Comparison of ENCODE assay signal across 17 cellular contexts in genomic region chr6:53295176-53295575, GRCh38. TPM values are rescaled to one million over a fixed set of nuclear protein-coding genes. Genes with fewer than 3 reads are reported as not detected.
DNase-seq lines count a peak whose midpoint lies in the region; ATAC-seq and TF ChIP-seq lines count a peak whose summit lies in the region.
"Had no signal": no experiment of that assay in that cellular context is flagged by ENCODE, and none has a peak within 500 bp of the region (broad histone marks: within the 10 kb centered on the region; RNA-seq: fewer than 3 reads in every experiment).

No MANE protein-coding gene starts in this region.

- H3K4me1 Mint-ChIP-seq in activated CD4-positive, alpha-beta T cell treated with anti-CD3 and anti-CD28 coated beads, Interleukin-2, amount 10 ng/mL, durations not matched to agents 24 days and 14 days = peaks cover 54% of the 10 kb centered on the region
- peaks cover 80% of the 10 kb centered on the region for H3K4me1 Mint-ChIP-seq in CD8-positive, alpha-beta T cell (ENCODE audit: low read depth)
- H3K4me1 Mint-ChIP-seq in naive thymus-derived CD4-positive, alpha-beta T cell = peaks cover 51 to 94% (median 84%) of the 10 kb centered on the region in 7 donors

- peaks cover 35% of the 10 kb centered on the region for H3K36me3 Mint-ChIP-seq in activated CD4-positive, alpha-beta T cell treated with anti-CD3 and anti-CD28 coated beads, Interleukin-2, amount 10 ng/mL, durations not matched to agents 24 days and 14 days (ENCODE audit: low read depth)
- peaks cover 16% of the 10 kb centered on the region for H3K36me3 Mint-ChIP-seq in CD8-positive, alpha-beta T cell
- peaks cover 0 to 20% (median 4%) of the 10 kb centered on the region in 5 donors for H3K36me3 Mint-ChIP-seq in naive thymus-derived CD4-positive, alpha-beta T cell

- CTCF ChIA-PET in CD8-positive, alpha-beta T cell (lab: Charles Lee) = interaction anchor here (0.7 to 5.8 kb wide), 11 partner anchors 15 to 189 kb away, joined by 3 to 34 read pairs (median 8); no protein-coding TSS in a partner anchor
- CTCF ChIA-PET in naive thymus-derived CD4-positive, alpha-beta T cell (lab: Charles Lee) = no interaction called here

- peak overlapping the region; percentile 70 for H3K9ac ChIP-seq in adipocyte (ENCODE audit: low read length)

- no peaks in the 10 kb centered on the region for H3K9me3 ChIP-seq in CD8-positive, alpha-beta T cell (ENCODE audit: low read length)
- no peaks in the 10 kb centered on the region for H3K9me3 ChIP-seq in adipocyte (ENCODE audit: control insufficient read depth, low read length)
- no peaks in the 10 kb centered on the region for H3K9me3 ChIP-seq in naive thymus-derived CD4-positive, alpha-beta T cell (ENCODE audit: control insufficient read depth in 2 of 3, low read length in 3 of 3)

- no peak overlapping the region for H3K4me3 ChIP-seq in CD8-positive, alpha-beta T cell (ENCODE audit: low read depth, low read length)
- peak overlapping the region; percentile 51 for H3K4me3 ChIP-seq in adipocyte (ENCODE audit: low read length)
- no peak overlapping the region for H3K4me3 ChIP-seq in naive thymus-derived CD4-positive, alpha-beta T cell (ENCODE audit: low read length)

- POLR2A ChIA-PET in CD8-positive, alpha-beta T cell (lab: Charles Lee) = interaction anchor here (1.2 to 1.7 kb wide), 2 partner anchors 26 to 40 kb away, joined by 4 read pairs; no protein-coding TSS in a partner anchor
- POLR2A ChIA-PET in naive thymus-derived CD4-positive, alpha-beta T cell (lab: Charles Lee) = interaction anchor here (0.7 to 1.4 kb wide), 2 partner anchors 52 to 65 kb away, joined by 4 read pairs; no protein-coding TSS in a partner anchor

- no peak for DNase-seq in activated CD4-positive, alpha-beta T cell treated with anti-CD3 and anti-CD28 coated beads, Interleukin-2, amount 10 ng/mL, durations not matched to agents 24 days and 14 days
- no peak for DNase-seq in activated CD4-positive, alpha-beta T cell treated with anti-CD3 and anti-CD28 coated beads, Interleukin-2, amount 50 U/mL, for 1 hour
- DNase-seq in CD8-positive, alpha-beta T cell = no peak
- DNase-seq in adipocyte (ENCODE audit: low read depth) (peak; percentile 70), COR-L47 (lab: John Stamatoyannopoulos, UW) (no peak), AG08396 (ENCODE audit: low spot score) (no peak), NCI-H1694 (lab: John Stamatoyannopoulos, UW) (no peak)
- no peak for DNase-seq in naive thymus-derived CD4-positive, alpha-beta T cell
- DNase-seq: Karpas-422, MM.1S, NCI-H1417, NCI-H2029 treated with DMSO at 0.1 percent for 48 hours, NCI-H510A had no signal

- no peak for ATAC-seq in CD8-positive, alpha-beta T cell
- ATAC-seq in naive thymus-derived CD4-positive, alpha-beta T cell = no peak
- ATAC-seq: HepG2, Panc1, Right ventricle myocardium inferior had no signal

- H3K9me3 Mint-ChIP-seq in activated CD4-positive, alpha-beta T cell treated with anti-CD3 and anti-CD28 coated beads, Interleukin-2, amount 10 ng/mL, durations not matched to agents 24 days and 14 days = no peaks in the 10 kb centered on the region
- no peaks in the 10 kb centered on the region for H3K9me3 Mint-ChIP-seq in CD8-positive, alpha-beta T cell
- H3K9me3 Mint-ChIP-seq in naive thymus-derived CD4-positive, alpha-beta T cell = no peaks in the 10 kb centered on the region
- H3K9me3 Mint-ChIP-seq: CD14-positive monocyte had no signal

- no peaks in the 10 kb centered on the region for H3K27me3 Mint-ChIP-seq in activated CD4-positive, alpha-beta T cell treated with anti-CD3 and anti-CD28 coated beads, Interleukin-2, amount 10 ng/mL, durations not matched to agents 24 days and 14 days
- H3K27me3 Mint-ChIP-seq in CD8-positive, alpha-beta T cell (ENCODE audit: low read depth) = no peaks in the 10 kb centered on the region
- no peaks in the 10 kb centered on the region for H3K27me3 Mint-ChIP-seq in naive thymus-derived CD4-positive, alpha-beta T cell

- H3K4me3 Mint-ChIP-seq in activated CD4-positive, alpha-beta T cell treated with anti-CD3 and anti-CD28 coated beads, Interleukin-2, amount 10 ng/mL, durations not matched to agents 24 days and 14 days = no peak overlapping the region
- H3K4me3 Mint-ChIP-seq in CD8-positive, alpha-beta T cell = no peak overlapping the region
- peak overlapping the region in 3 of 10 donors; percentile 1 to 36 (median 11) for H3K4me3 Mint-ChIP-seq in naive thymus-derived CD4-positive, alpha-beta T cell
- H3K4me3 Mint-ChIP-seq: CD14-positive monocyte had no signal

- H3K27me3 ChIP-seq in CD8-positive, alpha-beta T cell (ENCODE audit: insufficient read depth, low read length) = no peaks in the 10 kb centered on the region
- no peaks in the 10 kb centered on the region for H3K27me3 ChIP-seq in adipocyte (replicated peaks; ENCODE audit: control insufficient read depth, insufficient read depth, low read length)
- H3K27me3 ChIP-seq in naive thymus-derived CD4-positive, alpha-beta T cell (ENCODE audit: control insufficient read depth in 2 of 2, insufficient read depth in 2 of 2, low read length in 2 of 2) = no peaks in the 10 kb centered on the region

- no peak overlapping the region for H3K27ac ChIP-seq in CD8-positive, alpha-beta T cell (ENCODE audit: low read depth, low read length)
- no peak overlapping the region for H3K27ac ChIP-seq in naive thymus-derived CD4-positive, alpha-beta T cell (ENCODE audit: low read depth, low read length)

- intact Hi-C loops in activated CD4-positive, alpha-beta T cell treated with anti-CD3 and anti-CD28 coated beads, Interleukin-2, amount 10 ng/mL, durations not matched to agents 24 days and 14 days (cut with micrococcal nuclease) = no loop called here
- intact Hi-C loops in CD8-positive, alpha-beta T cell (cut with DNase I, micrococcal nuclease) = loop anchor here in 1 of 2 experiments (2.0 to 10.0 kb wide), 2 partner anchors 122 to 360 kb away; no protein-coding TSS in a partner anchor
- intact Hi-C loops in naive thymus-derived CD4-positive, alpha-beta T cell (cut with micrococcal nuclease) = loop anchor here in 1 of 2 donors (1.0 to 10.0 kb wide), 2 partner anchors 115 to 500 kb away; partner anchors contain the start of gene LRRC1

- H3K4me1 ChIP-seq in CD8-positive, alpha-beta T cell (ENCODE audit: insufficient read depth, low read length) = peaks cover 32% of the 10 kb centered on the region
- peaks cover 67% of the 10 kb centered on the region for H3K4me1 ChIP-seq in adipocyte (ENCODE audit: control insufficient read depth, insufficient read depth, low read length)
- H3K4me1 ChIP-seq in naive thymus-derived CD4-positive, alpha-beta T cell (ENCODE audit: control insufficient read depth in 2 of 2, insufficient read depth in 2 of 2, low read length in 2 of 2) = peaks cover 25 to 41% of the 10 kb centered on the region in 2 donors

- peak overlapping the region; percentile 35 for H3K27ac Mint-ChIP-seq in activated CD4-positive, alpha-beta T cell treated with anti-CD3 and anti-CD28 coated beads, Interleukin-2, amount 10 ng/mL, durations not matched to agents 24 days and 14 days
- peak overlapping the region; percentile 46 for H3K27ac Mint-ChIP-seq in CD8-positive, alpha-beta T cell
- H3K27ac Mint-ChIP-seq in naive thymus-derived CD4-positive, alpha-beta T cell = peak overlapping the region in 7 of 9 donors; percentile 12 to 81 (median 49)

- TF ChIP-seq CTCF in CD8-positive, alpha-beta T cell (IDR thresholded peaks at IDR 0.05) = no peak

- no peaks in the 10 kb centered on the region for H3K36me3 ChIP-seq in CD8-positive, alpha-beta T cell (ENCODE audit: insufficient read depth, low read length)
- H3K36me3 ChIP-seq in adipocyte (ENCODE audit: control insufficient read depth, insufficient read depth, low read length, severe bottlenecking) = peaks cover 49% of the 10 kb centered on the region
- no peaks in the 10 kb centered on the region for H3K36me3 ChIP-seq in naive thymus-derived CD4-positive, alpha-beta T cell (ENCODE audit: control insufficient read depth in 2 of 3, insufficient read depth in 3 of 3, low read length in 3 of 3)

RNA-seq across cellular contexts. Expression of gene ELOVL5, which starts 53.6 kb away (rescaled TPM):
- 122 and 126 TPM in 2 replicates for total RNA-seq in activated CD4-positive, alpha-beta T cell treated with anti-CD3 and anti-CD28 coated beads, Interleukin-2, amount 10 ng/mL, durations not matched to agents 24 days and 14 days
- 10 to 100 TPM; 79.1 to 82.7 TPM for total RNA-seq in CD8-positive, alpha-beta T cell
- total RNA-seq in naive thymus-derived CD4-positive, alpha-beta T cell = 100 to 1,000 TPM in 1 of 5 experiments, 10 to 100 TPM in 4; 49.7 to 124 (median 71.3) TPM
- polyA plus RNA-seq in naive thymus-derived CD4-positive, alpha-beta T cell = 10 to 100 TPM; 40.9 to 52.5 TPM
